In genomic region chr4:41428205-41428940, GRCh38 we compare ENCODE assay signal across 18 cellular contexts.
A peak's percentile ranks its signal among the peaks of the same experiment; 100 is the strongest.
DNase-seq lines count a peak whose midpoint lies in the region; ATAC-seq and TF ChIP-seq lines count a peak whose summit lies in the region.
"Had no signal": no experiment of that assay in that cellular context is flagged by ENCODE, and none has a peak within 500 bp of the region (broad histone marks: within the 10 kb centered on the region; RNA-seq: fewer than 3 reads in every experiment).

No MANE protein-coding gene starts in this region.

- H3K4me3 Mint-ChIP-seq in brain: peak overlapping the region in 2 of 5 experiments; percentile 57 to 60
- H3K4me3 Mint-ChIP-seq: activated CD4-positive, alpha-beta memory T cell treated with anti-CD3 and anti-CD28 coated beads for 36 hours; activated T-helper 1 cell treated with anti-CD3 and anti-CD28 coated beads, Interleukin-12 subunit alpha, Interleukin-12 subunit beta, Interleukin-2, Interleukin-4 antibody, amounts not matched to agents 30 ng/mL and 10 ng/mL and 1 ng/mL, durations not matched to agents 14 hours and 24 hours and 36 hours; CD4-positive, CD25-positive, alpha-beta regulatory T cell had no signal

- DNase-seq in DMS 273 (lab: John Stamatoyannopoulos, UW; ENCODE audit: unreplicated experiment): peak; percentile 35
- DNase-seq in DMS 273 treated with DMSO at 0.1 percent for 48 hours (lab: John Stamatoyannopoulos, UW): no peak
- DNase-seq in left lobe of liver (ENCODE audit: low spot score): no peak
- peak; percentile 64 for DNase-seq in superior temporal gyrus (ENCODE audit: extremely low spot score)
- DNase-seq in NCI-H774 (lab: John Stamatoyannopoulos, UW): no peak
- DNase-seq in NAMALWA (ENCODE audit: low spot score): no peak
- no peak for DNase-seq in dedifferentiated amniotic fluid mesenchymal stem cell (ENCODE audit: extremely low spot score)
- DNase-seq: activated CD4-positive, alpha-beta memory T cell treated with anti-CD3 and anti-CD28 coated beads for 36 hours; adrenal gland; CD4-positive, CD25-positive, alpha-beta regulatory T cell; H7; NCI-H2107; SIG-M5; small intestine; stimulated activated naive CD8-positive, alpha-beta T cell treated with anti-CD3 and anti-CD28 coated beads, Interleukin-15, Interleukin-2, amounts not matched to agents 100 U/mL and 50 U/mL, for 24 hours had no signal

- H3K27ac Mint-ChIP-seq in brain: peak overlapping the region; percentile 13 to 93 (median 49)
- H3K27ac Mint-ChIP-seq: activated CD4-positive, alpha-beta memory T cell treated with anti-CD3 and anti-CD28 coated beads for 36 hours; activated T-helper 1 cell treated with anti-CD3 and anti-CD28 coated beads, Interleukin-12 subunit alpha, Interleukin-12 subunit beta, Interleukin-2, Interleukin-4 antibody, amounts not matched to agents 30 ng/mL and 10 ng/mL and 1 ng/mL, durations not matched to agents 14 hours and 24 hours and 36 hours; CD4-positive, CD25-positive, alpha-beta regulatory T cell had no signal

- no peaks in the 10 kb centered on the region for H3K27me3 Mint-ChIP-seq in brain
- H3K27me3 Mint-ChIP-seq: activated CD4-positive, alpha-beta memory T cell treated with anti-CD3 and anti-CD28 coated beads for 36 hours had no signal

- no peak for TF ChIP-seq CTCF in brain (conservative IDR thresholded peaks at IDR 0.05)

- peaks cover 0 to 5% (median 2%) of the 10 kb centered on the region in 5 experiments for H3K9me3 Mint-ChIP-seq in brain
- H3K9me3 Mint-ChIP-seq: activated CD4-positive, alpha-beta memory T cell treated with anti-CD3 and anti-CD28 coated beads for 36 hours; activated T-helper 1 cell treated with anti-CD3 and anti-CD28 coated beads, Interleukin-12 subunit alpha, Interleukin-12 subunit beta, Interleukin-2, Interleukin-4 antibody, amounts not matched to agents 30 ng/mL and 10 ng/mL and 1 ng/mL, durations not matched to agents 14 hours and 24 hours and 36 hours had no signal

- ATAC-seq in left lobe of liver: peak; percentile 48
- ATAC-seq: GM12878; stimulated activated naive CD8-positive, alpha-beta T cell treated with anti-CD3 and anti-CD28 coated beads, Interleukin-15, Interleukin-2, amounts not matched to agents 100 U/mL and 50 U/mL, for 24 hours had no signal

- no peaks in the 10 kb centered on the region for H3K36me3 Mint-ChIP-seq in brain
- H3K36me3 Mint-ChIP-seq: activated CD4-positive, alpha-beta memory T cell treated with anti-CD3 and anti-CD28 coated beads for 36 hours; CD4-positive, CD25-positive, alpha-beta regulatory T cell had no signal

- H3K4me1 Mint-ChIP-seq in brain: peaks cover 75% of the 10 kb centered on the region
- H3K4me1 Mint-ChIP-seq: CD4-positive, CD25-positive, alpha-beta regulatory T cell had no signal

Comparison
In these comparisons a context has a peak if more than half of its experiments do, and no peak if none do; other contexts are left out.
1. DNase-seq: peak in DMS 273 (single experiment) and superior temporal gyrus (single experiment); none in DMS 273 treated with DMSO at 0.1 percent for 48 hours (single experiment), left lobe of liver (single experiment), NCI-H774 (single experiment), NAMALWA (single experiment) and dedifferentiated amniotic fluid mesenchymal stem cell (single experiment).